In genomic region chr14:102057480-102058114, GRCh38 we compare ENCODE assay signal across 1 cellular context.
A peak's percentile ranks its signal among the peaks of the same experiment; 100 is the strongest.
TF ChIP-seq lines count a peak whose summit lies in the region.

No MANE protein-coding gene starts in this region.

TF ChIP-seq in SK-N-SH, 30 proteins besides CTCF, POLR2A, EP300 and RAD21 (continued from another document):
- 0 out of 2 replicates have a peak, but pooled peaks have one; percentile 34 for TF ChIP-seq SIN3A (IDR thresholded peaks at IDR 0.05; ENCODE audit: borderline replicate concordance, low read depth, low read length)
